8 cellular contexts compared by ENCODE assay signal in genomic region chr10:133379152-133379800, GRCh38. TPM values are rescaled to one million over a fixed set of nuclear protein-coding genes. Genes with fewer than 3 reads are reported as not detected.
DNase-seq lines count a peak whose midpoint lies in the region; ATAC-seq and TF ChIP-seq lines count a peak whose summit lies in the region.

TSS of gene PAOX (plus strand) at chr10:133379262. CDS start at chr10:133379317, 55 bp downstream.

- POLR2A ChIA-PET in OCI-LY7 (lab: Charles Lee) = no interaction called here

- no peaks in the 10 kb centered on the region for H3K36me3 ChIP-seq in OCI-LY7 (ENCODE audit: insufficient read depth, low read length)

- BruUV-seq in OCI-LY7 (replicated peaks; lab: Mats Ljungman, UMichigan) = no TSS peak

- H3K4me2 ChIP-seq in OCI-LY7 (ENCODE audit: low read length) = peak within 1 kb of the TSS; percentile 98

- ATAC-seq in HG02759 (IDR thresholded peaks at IDR 0.05; ENCODE audit: unreplicated experiment) = peak; percentile 58

- H3K9me2 ChIP-seq in OCI-LY7 (ENCODE audit: insufficient read depth, low read length) = no peaks in the 10 kb centered on the region

- H3K9me3 ChIP-seq in OCI-LY7 (ENCODE audit: low read length) = no peaks in the 10 kb centered on the region

- peak within 1 kb of the TSS; percentile 80 for H2AFZ ChIP-seq in OCI-LY7 (ENCODE audit: low read length)

- CTCF ChIA-PET in OCI-LY7 (lab: Charles Lee; ENCODE audit: unreplicated experiment) = interaction anchor here (0.6 kb wide), 1 partner anchor 11 kb away, joined by 3 read pairs; no protein-coding TSS in a partner anchor

- intact Hi-C loops in OCI-LY7 (cut with micrococcal nuclease; ENCODE audit: unreplicated experiment) = no loop called here

- peaks cover 23% of the 10 kb centered on the region for H3K4me1 ChIP-seq in OCI-LY7 (ENCODE audit: insufficient read depth, low read length, poor library complexity, severe bottlenecking)

- no peaks in the 10 kb centered on the region for H3K79me2 ChIP-seq in OCI-LY7 (ENCODE audit: insufficient read depth, low read depth, low read length)

- no peak for TF ChIP-seq CTCF in OCI-LY7 (conservative IDR thresholded peaks at IDR 0.05; ENCODE audit: low read length)

- H4K20me1 ChIP-seq in OCI-LY7 (ENCODE audit: insufficient read depth, low read length) = no peaks in the 10 kb centered on the region

- DNase-seq in NCI-H1436 (lab: John Stamatoyannopoulos, UW) (peak; percentile 36), NCI-H1436 treated with DMSO at 0.1 percent for 48 hours (lab: John Stamatoyannopoulos, UW) (no peak), OCI-LY7 (ENCODE audit: low spot score) (peak; percentile 43), glomerular visceral epithelial cell (ENCODE audit: extremely low spot score) (peak; percentile 80), occipital lobe (lab: John Stamatoyannopoulos, UW) (peak; percentile 37), SIG-M5 treated with dmso at 0.1 percent for 504 hours (lab: John Stamatoyannopoulos, UW; ENCODE audit: unreplicated experiment) (no peak)
- peak; percentile 59 for DNase-seq in activated naive CD4-positive, alpha-beta T cell treated with anti-CD3 and anti-CD28 coated beads, Interleukin-2, amount 50 U/mL, for 16 hours

- H3K27ac ChIP-seq in OCI-LY7 (ENCODE audit: low read depth, low read length, poor library complexity, severe bottlenecking) = no peak within 1 kb of the TSS

- peak within 1 kb of the TSS; percentile 67 for H3K4me3 ChIP-seq in OCI-LY7 (ENCODE audit: low read depth, low read length, poor library complexity, severe bottlenecking)

RNA-seq across cellular contexts. Expression of gene PAOX, which starts in this region (rescaled TPM):
- 5.9 and 10.7 TPM in 2 replicates for total RNA-seq in OCI-LY7 (2014; rRNA removed; shearing (Covaris generic))
- 16.0 and 28.1 TPM in 2 replicates for total RNA-seq in OCI-LY7 (2022)
- 10.1 TPM for total RNA-seq in occipital lobe

Comparison
In these comparisons a context has a peak if more than half of its experiments do, and no peak if none do; other contexts are left out.
1. DNase-seq: peak in NCI-H1436 (single experiment), OCI-LY7 (single experiment), activated naive CD4-positive, alpha-beta T cell treated with anti-CD3 and anti-CD28 coated beads, Interleukin-2, amount 50 U/mL, for 16 hours (single experiment), glomerular visceral epithelial cell (single experiment) and occipital lobe (single experiment); none in NCI-H1436 treated with DMSO at 0.1 percent for 48 hours (single experiment) and SIG-M5 treated with dmso at 0.1 percent for 504 hours (single experiment).